In the genomic region with DNA sequence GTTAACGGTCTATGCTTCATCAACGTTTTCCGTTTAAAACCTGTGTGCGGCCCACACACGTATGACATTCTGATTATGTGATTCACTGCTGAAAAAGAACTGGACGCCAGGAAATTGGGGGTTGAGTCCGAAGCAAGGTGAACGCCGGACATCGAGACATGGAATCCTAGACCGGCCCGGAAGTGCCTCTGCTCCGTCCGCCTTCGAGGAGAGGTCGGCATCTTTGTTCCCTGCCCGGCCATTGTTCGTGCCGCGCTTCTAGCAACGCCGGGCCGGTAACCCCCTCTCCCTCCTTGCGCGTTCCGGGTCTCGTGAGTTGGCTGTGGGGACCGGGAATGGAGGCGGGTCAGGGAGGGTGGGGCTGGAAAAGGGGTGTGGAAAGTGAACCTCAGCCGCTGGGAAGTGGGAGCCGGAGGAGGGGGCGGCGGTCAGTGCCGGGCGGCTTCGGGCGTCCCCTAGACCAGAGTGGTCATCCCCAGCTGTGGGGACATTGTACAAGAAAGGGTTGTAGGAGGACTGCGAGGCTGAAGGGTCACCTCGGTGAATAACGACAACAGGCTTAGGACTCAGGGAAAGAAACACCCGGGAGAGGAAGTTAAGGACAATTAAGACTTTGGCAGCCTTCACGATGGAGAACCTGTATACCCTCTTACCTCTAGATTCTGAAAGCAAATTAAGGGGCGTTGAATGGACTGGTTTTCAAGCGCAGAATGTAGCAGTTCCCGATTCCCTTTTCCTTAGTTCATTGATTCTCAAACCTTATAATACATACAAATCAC, we compare ENCODE assay signal across 1 cellular context.
TF ChIP-seq lines count a peak whose summit lies in the region.

A gene (plus strand): TSS at position 220 of the 779 bp plus-strand sequence. CDS start 1,810 bp downstream, outside the sequence.

TF ChIP-seq in IMR-90, 13 proteins besides CTCF, POLR2A, EP300 and RAD21:
- TF ChIP-seq, protein P1, sequence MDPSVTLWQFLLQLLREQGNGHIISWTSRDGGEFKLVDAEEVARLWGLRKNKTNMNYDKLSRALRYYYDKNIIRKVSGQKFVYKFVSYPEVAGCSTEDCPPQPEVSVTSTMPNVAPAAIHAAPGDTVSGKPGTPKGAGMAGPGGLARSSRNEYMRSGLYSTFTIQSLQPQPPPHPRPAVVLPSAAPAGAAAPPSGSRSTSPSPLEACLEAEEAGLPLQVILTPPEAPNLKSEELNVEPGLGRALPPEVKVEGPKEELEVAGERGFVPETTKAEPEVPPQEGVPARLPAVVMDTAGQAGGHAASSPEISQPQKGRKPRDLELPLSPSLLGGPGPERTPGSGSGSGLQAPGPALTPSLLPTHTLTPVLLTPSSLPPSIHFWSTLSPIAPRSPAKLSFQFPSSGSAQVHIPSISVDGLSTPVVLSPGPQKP (IDR thresholded peaks at IDR 0.05; ENCODE audit: borderline replicate concordance, low read depth, low read length): no peak
- TF ChIP-seq BHLHE40 (IDR thresholded peaks at IDR 0.05; ENCODE audit: low read depth, low read length) (peak; percentile 93), MXI1 (IDR thresholded peaks at IDR 0.05; ENCODE audit: borderline replicate concordance, low read depth, low read length) (peak; percentile 26; the same call in 1 of the 2 replicates), NFE2L2 (IDR thresholded peaks at IDR 0.05; ENCODE audit: low read depth, low read length) (no peak), MAFK (IDR thresholded peaks at IDR 0.05; ENCODE audit: low read depth, low read length) (no peak), RCOR1 (IDR thresholded peaks at IDR 0.05; ENCODE audit: insufficient replicate concordance, low read length) (peak; percentile 37), SMC3 (IDR thresholded peaks at IDR 0.05; ENCODE audit: low read depth, low read length) (no peak), RFX5 (IDR thresholded peaks at IDR 0.05; ENCODE audit: low read depth, low read length) (no peak), FOS (IDR thresholded peaks at IDR 0.05; ENCODE audit: low read depth, low read length) (no peak), CEBPB (IDR thresholded peaks at IDR 0.05; ENCODE audit: low read depth, low read length) (no peak), MAZ (IDR thresholded peaks at IDR 0.05; ENCODE audit: borderline replicate concordance, low read depth, low read length) (peak; percentile 53; the same call in 1 of the 2 replicates), CHD1 (IDR thresholded peaks at IDR 0.05; ENCODE audit: low read depth, low read length) (no peak)
- TF ChIP-seq, protein P2, sequence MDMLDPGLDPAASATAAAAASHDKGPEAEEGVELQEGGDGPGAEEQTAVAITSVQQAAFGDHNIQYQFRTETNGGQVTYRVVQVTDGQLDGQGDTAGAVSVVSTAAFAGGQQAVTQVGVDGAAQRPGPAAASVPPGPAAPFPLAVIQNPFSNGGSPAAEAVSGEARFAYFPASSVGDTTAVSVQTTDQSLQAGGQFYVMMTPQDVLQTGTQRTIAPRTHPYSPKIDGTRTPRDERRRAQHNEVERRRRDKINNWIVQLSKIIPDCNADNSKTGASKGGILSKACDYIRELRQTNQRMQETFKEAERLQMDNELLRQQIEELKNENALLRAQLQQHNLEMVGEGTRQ (IDR thresholded peaks at IDR 0.05; ENCODE audit: low read depth, low read length): no peak
